In the genomic region with DNA sequence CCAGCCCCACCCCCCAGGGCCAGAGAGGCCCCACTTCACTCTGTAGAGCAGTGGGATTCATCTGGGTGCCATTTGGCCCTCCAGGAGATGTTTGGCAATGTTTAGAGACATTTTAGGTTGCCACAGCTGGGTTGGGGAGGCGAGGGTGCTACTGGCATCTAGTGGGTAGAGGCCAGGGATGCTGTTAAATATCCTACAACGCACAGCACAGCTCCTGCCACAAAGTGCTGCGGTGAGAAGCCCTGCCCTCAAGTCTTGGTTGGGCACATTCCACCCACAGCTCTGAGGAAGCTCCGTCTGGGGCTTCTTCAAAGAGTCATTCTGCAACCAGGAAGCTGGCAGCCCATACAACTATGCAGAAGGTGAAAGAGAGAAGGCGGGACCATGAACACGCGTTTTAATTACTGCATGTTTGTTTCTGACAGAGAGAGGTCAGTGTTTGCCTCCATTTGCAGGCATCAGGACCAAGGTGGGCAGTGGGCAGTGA, we compare ENCODE assay signal across 8 cellular contexts. TPM values are rescaled to one million over a fixed set of nuclear protein-coding genes. Genes with fewer than 3 reads are reported as not detected.
DNase-seq lines count a peak whose midpoint lies in the region; ATAC-seq and TF ChIP-seq lines count a peak whose summit lies in the region.

No MANE protein-coding gene starts in this region.

- H3K4me3 Mint-ChIP-seq in effector memory CD8-positive, alpha-beta T cell: peak overlapping the region; percentile 66 to 75

- peaks cover 7% of the 10 kb centered on the region for H3K4me1 ChIP-seq in osteoblast (ENCODE audit: insufficient read depth, low read length)

- peak overlapping the region; percentile 95 for H3K27ac Mint-ChIP-seq in effector memory CD8-positive, alpha-beta T cell

- no peaks in the 10 kb centered on the region for H3K36me3 ChIP-seq in osteoblast (ENCODE audit: insufficient read depth, low read length)

- no peak overlapping the region for H3K4me2 ChIP-seq in osteoblast (ENCODE audit: insufficient read depth, low read length)

- no peaks in the 10 kb centered on the region for H3K27me3 ChIP-seq in osteoblast (ENCODE audit: insufficient read depth, low read length)

- no peak overlapping the region for H3K4me3 ChIP-seq in foreskin fibroblast (ENCODE audit: low read depth in 1 of 2, low read length in 2 of 2)
- no peak overlapping the region for H3K4me3 ChIP-seq in osteoblast (ENCODE audit: insufficient read depth, low read length)

- no peaks in the 10 kb centered on the region for H3K9me3 ChIP-seq in osteoblast (ENCODE audit: low read depth, low read length)

- H3K4me1 Mint-ChIP-seq in effector memory CD8-positive, alpha-beta T cell (ENCODE audit: low read depth in 2 of 2): peaks cover 48 to 54% of the 10 kb centered on the region in 2 donors

- ATAC-seq in GM18909 (IDR thresholded peaks at IDR 0.05; ENCODE audit: poor library complexity, unreplicated experiment) (peak; percentile 82), HG03103 (IDR thresholded peaks at IDR 0.05; ENCODE audit: low read depth, unreplicated experiment) (peak; percentile 41)
- ATAC-seq in effector memory CD8-positive, alpha-beta T cell (replicated peaks): peak; percentile 81

- no peaks in the 10 kb centered on the region for H4K20me1 ChIP-seq in osteoblast (ENCODE audit: insufficient read depth, low read length)

- H3K79me2 ChIP-seq in osteoblast (ENCODE audit: insufficient read depth, low read length): no peaks in the 10 kb centered on the region

- no peaks in the 10 kb centered on the region for H3K27me3 Mint-ChIP-seq in effector memory CD8-positive, alpha-beta T cell

- DNase-seq in activated CD4-positive, alpha-beta T cell treated with anti-CD3 and anti-CD28 coated beads for 1 hour: peak; percentile 65
- DNase-seq in effector memory CD8-positive, alpha-beta T cell: peak; percentile 67 to 73 (median 69)
- peak; percentile 41 to 54 for DNase-seq in stimulated activated CD8-positive, alpha-beta memory T cell treated with anti-CD3 and anti-CD28 coated beads, Interleukin-2, amount 100 ng/mL, for 48 hours (ENCODE audit: low read depth in 2 of 2)
- no peak for DNase-seq in AG08395 (ENCODE audit: low spot score)
- no peak for DNase-seq in foreskin fibroblast
- DNase-seq in osteoblast (ENCODE audit: insufficient read length, low spot score, missing footprints): no peak

- no peak for TF ChIP-seq CTCF in foreskin fibroblast (IDR thresholded peaks at IDR 0.05; ENCODE audit: low read depth, low read length)
- TF ChIP-seq CTCF in osteoblast (IDR thresholded peaks at IDR 0.05; ENCODE audit: extremely low read depth, low read depth, low read length): no peak

- H3K27ac ChIP-seq in osteoblast (ENCODE audit: low read depth, low read length): no peak overlapping the region

- H2AFZ ChIP-seq in osteoblast (ENCODE audit: low read length): no peak overlapping the region

- H3K9me3 Mint-ChIP-seq in effector memory CD8-positive, alpha-beta T cell: no peaks in the 10 kb centered on the region

- H3K36me3 Mint-ChIP-seq in effector memory CD8-positive, alpha-beta T cell (ENCODE audit: insufficient read depth): peaks cover 12% of the 10 kb centered on the region

RNA-seq across cellular contexts. Expression of gene FAM9C, which starts 48.1 kb away (rescaled TPM):
- total RNA-seq in osteoblast: under 0.01 TPM in 1 of 2 replicates, not detected in the other

Comparison
In these comparisons a context has a peak if more than half of its experiments do, and no peak if none do; other contexts are left out.
1. DNase-seq: peak in activated CD4-positive, alpha-beta T cell treated with anti-CD3 and anti-CD28 coated beads for 1 hour (single experiment), effector memory CD8-positive, alpha-beta T cell (3 of 3) and stimulated activated CD8-positive, alpha-beta memory T cell treated with anti-CD3 and anti-CD28 coated beads, Interleukin-2, amount 100 ng/mL, for 48 hours (2 of 2); none in AG08395 (single experiment), foreskin fibroblast (0 of 2) and osteoblast (single experiment).
2. Peak in every context shown above with its lines, with median percentiles within 50 percentile points of each other: ATAC-seq.